Comparison of ENCODE assay signal across 8 cellular contexts in genomic region chr1:159008744-159009188, GRCh38. TPM values are rescaled to one million over a fixed set of nuclear protein-coding genes. Genes with fewer than 3 reads are reported as not detected.
A peak's percentile ranks its signal among the peaks of the same experiment; 100 is the strongest.
DNase-seq lines count a peak whose midpoint lies in the region; ATAC-seq and TF ChIP-seq lines count a peak whose summit lies in the region.

No MANE protein-coding gene starts in this region.

- H3K27ac Mint-ChIP-seq in activated CD4-positive, alpha-beta T cell treated with anti-CD3 and anti-CD28 coated beads, Interleukin-2, amount 10 ng/mL, durations not matched to agents 24 days and 14 days = peak overlapping the region; percentile 98

- no peaks in the 10 kb centered on the region for H3K27me3 ChIP-seq in esophagus squamous epithelium

- H3K9me3 Mint-ChIP-seq in activated CD4-positive, alpha-beta T cell treated with anti-CD3 and anti-CD28 coated beads, Interleukin-2, amount 10 ng/mL, durations not matched to agents 24 days and 14 days = peaks cover 11% of the 10 kb centered on the region

- H3K27ac ChIP-seq in esophagus squamous epithelium = peak overlapping the region; percentile 81 to 90 (median 90)

- no peaks in the 10 kb centered on the region for H3K27me3 Mint-ChIP-seq in activated CD4-positive, alpha-beta T cell treated with anti-CD3 and anti-CD28 coated beads, Interleukin-2, amount 10 ng/mL, durations not matched to agents 24 days and 14 days

- no peaks in the 10 kb centered on the region for H3K36me3 ChIP-seq in esophagus squamous epithelium

- peak; percentile 71 for ATAC-seq in GM19324 (IDR thresholded peaks at IDR 0.05; ENCODE audit: low FRiP score, unreplicated experiment)
- ATAC-seq in HG03378 (IDR thresholded peaks at IDR 0.05; ENCODE audit: unreplicated experiment) = peak; percentile 84

- no peaks in the 10 kb centered on the region for H3K9me3 ChIP-seq in esophagus squamous epithelium

- no peak overlapping the region for H3K4me3 ChIP-seq in AG10803 (ENCODE audit: low read length)
- H3K4me3 ChIP-seq in esophagus squamous epithelium = peak overlapping the region in 2 of 4 donors; percentile 54 to 79

- TF ChIP-seq POLR2A in esophagus squamous epithelium (IDR thresholded peaks at IDR 0.05) = peak in 1 of 4 donors; percentile 58

- peak; percentile 25 for DNase-seq in AG10803 (ENCODE audit: low read depth)
- DNase-seq in activated CD4-positive, alpha-beta T cell treated with anti-CD3 and anti-CD28 coated beads, Interleukin-2, amount 10 ng/mL, durations not matched to agents 24 days and 14 days = peak; percentile 90
- DNase-seq in esophagus squamous epithelium (lab: John Stamatoyannopoulos, UW) = no peak
- DNase-seq in stimulated activated CD8-positive, alpha-beta memory T cell treated with anti-CD3 and anti-CD28 coated beads, Interleukin-12 subunit alpha, Interleukin-12 subunit beta, amount 100 ng/mL, for 1 hour (ENCODE audit: low read depth) = peak; percentile 54
- DNase-seq in anterior cingulate cortex (lab: John Stamatoyannopoulos, UW) = no peak
- no peak for DNase-seq in COR-L47 (lab: John Stamatoyannopoulos, UW)

- peaks cover 6 to 49% (median 21%) of the 10 kb centered on the region in 3 donors for H3K4me1 ChIP-seq in esophagus squamous epithelium

- peaks cover 41% of the 10 kb centered on the region for H3K4me1 Mint-ChIP-seq in activated CD4-positive, alpha-beta T cell treated with anti-CD3 and anti-CD28 coated beads, Interleukin-2, amount 10 ng/mL, durations not matched to agents 24 days and 14 days

- H3K4me3 Mint-ChIP-seq in activated CD4-positive, alpha-beta T cell treated with anti-CD3 and anti-CD28 coated beads, Interleukin-2, amount 10 ng/mL, durations not matched to agents 24 days and 14 days = peak overlapping the region; percentile 92

- intact Hi-C loops in activated CD4-positive, alpha-beta T cell treated with anti-CD3 and anti-CD28 coated beads, Interleukin-2, amount 10 ng/mL, durations not matched to agents 24 days and 14 days (cut with micrococcal nuclease) = loop anchor here (1.0 to 10.0 kb wide), 7 partner anchors 38 to 634 kb away; partner anchors contain the start of gene AIM2
- intact Hi-C loops in esophagus squamous epithelium (cut with DNase I) = no loop called here

- WGBS in esophagus squamous epithelium, 2 donors = 27 to 62% methylated on average over 4 of the region's 4 CpGs

- TF ChIP-seq CTCF in AG10803 (conservative IDR thresholded peaks at IDR 0.05; ENCODE audit: low read length) (no peak), esophagus squamous epithelium (IDR thresholded peaks at IDR 0.05) (no peak)

- peaks cover 53% of the 10 kb centered on the region for H3K36me3 Mint-ChIP-seq in activated CD4-positive, alpha-beta T cell treated with anti-CD3 and anti-CD28 coated beads, Interleukin-2, amount 10 ng/mL, durations not matched to agents 24 days and 14 days (ENCODE audit: low read depth)

RNA-seq across cellular contexts. Expression of gene IFI16, which starts 0.9 kb away (rescaled TPM):
- total RNA-seq in activated CD4-positive, alpha-beta T cell treated with anti-CD3 and anti-CD28 coated beads, Interleukin-2, amount 10 ng/mL, durations not matched to agents 24 days and 14 days = 217 and 223 TPM in 2 replicates
- total RNA-seq in esophagus squamous epithelium = 100 to 1,000 TPM in 2 of 4 donors, 10 to 100 TPM in 2; 46.1 to 154 (median 96.9) TPM

Comparison
In these comparisons a context has a peak if more than half of its experiments do, and no peak if none do; other contexts are left out.
1. DNase-seq: peak in AG10803 (single experiment), activated CD4-positive, alpha-beta T cell treated with anti-CD3 and anti-CD28 coated beads, Interleukin-2, amount 10 ng/mL, durations not matched to agents 24 days and 14 days (single experiment) and stimulated activated CD8-positive, alpha-beta memory T cell treated with anti-CD3 and anti-CD28 coated beads, Interleukin-12 subunit alpha, Interleukin-12 subunit beta, amount 100 ng/mL, for 1 hour (single experiment); none in esophagus squamous epithelium (single experiment), anterior cingulate cortex (0 of 58) and COR-L47 (single experiment).